In genomic region chr1:201153474-201154388, GRCh38 we compare ENCODE assay signal across 1 cellular context.
A peak's percentile ranks its signal among the peaks of the same experiment; 100 is the strongest.
TF ChIP-seq lines count a peak whose summit lies in the region.

No MANE protein-coding gene starts in this region.

TF ChIP-seq in K562, 482 proteins besides CTCF, POLR2A, EP300 and RAD21 (continued from another document):
- TF ChIP-seq, protein P1, sequence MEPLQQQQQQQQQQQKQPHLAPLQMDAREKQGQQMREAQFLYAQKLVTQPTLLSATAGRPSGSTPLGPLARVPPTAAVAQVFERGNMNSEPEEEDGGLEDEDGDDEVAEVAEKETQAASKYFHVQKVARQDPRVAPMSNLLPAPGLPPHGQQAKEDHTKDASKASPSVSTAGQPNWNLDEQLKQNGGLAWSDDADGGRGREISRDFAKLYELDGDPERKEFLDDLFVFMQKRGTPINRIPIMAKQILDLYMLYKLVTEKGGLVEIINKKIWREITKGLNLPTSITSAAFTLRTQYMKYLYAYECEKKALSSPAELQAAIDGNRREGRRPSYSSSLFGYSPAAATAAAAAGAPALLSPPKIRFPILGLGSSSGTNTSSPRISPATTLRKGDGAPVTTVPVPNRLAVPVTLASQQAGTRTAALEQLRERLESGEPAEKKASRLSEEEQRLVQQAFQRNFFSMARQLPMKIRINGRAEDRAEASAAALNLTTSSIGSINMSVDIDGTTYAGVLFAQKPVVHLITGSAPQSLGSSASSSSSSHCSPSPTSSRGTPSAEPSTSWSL (CRISPR knock-in tag; IDR thresholded peaks at IDR 0.05; ENCODE audit: borderline replicate concordance) = no peak
- TF ChIP-seq ZNF780A (CRISPR knock-in tag; IDR thresholded peaks at IDR 0.05) (no peak), HDGF (IDR thresholded peaks at IDR 0.05) (peak; percentile 34; the same call in 1 of the 2 replicates), ZEB2 (IDR thresholded peaks at IDR 0.05) (peak; percentile 98), ZBTB9 (CRISPR knock-in tag; IDR thresholded peaks at IDR 0.05) (peak; percentile 88; the same call in 1 of the 2 replicates), FOSL1 (tag; conservative IDR thresholded peaks at IDR 0.05) (no peak; the same call in none of the 2 replicates), ZNF830 (CRISPR knock-in tag; IDR thresholded peaks at IDR 0.05) (no peak), ZNF318 (IDR thresholded peaks at IDR 0.05; ENCODE audit: borderline replicate concordance in 1 of 2, low read depth in 1 of 2) (no peak), ELF4 (CRISPR knock-in tag; IDR thresholded peaks at IDR 0.05) (no peak)
- TF ChIP-seq, protein P2, sequence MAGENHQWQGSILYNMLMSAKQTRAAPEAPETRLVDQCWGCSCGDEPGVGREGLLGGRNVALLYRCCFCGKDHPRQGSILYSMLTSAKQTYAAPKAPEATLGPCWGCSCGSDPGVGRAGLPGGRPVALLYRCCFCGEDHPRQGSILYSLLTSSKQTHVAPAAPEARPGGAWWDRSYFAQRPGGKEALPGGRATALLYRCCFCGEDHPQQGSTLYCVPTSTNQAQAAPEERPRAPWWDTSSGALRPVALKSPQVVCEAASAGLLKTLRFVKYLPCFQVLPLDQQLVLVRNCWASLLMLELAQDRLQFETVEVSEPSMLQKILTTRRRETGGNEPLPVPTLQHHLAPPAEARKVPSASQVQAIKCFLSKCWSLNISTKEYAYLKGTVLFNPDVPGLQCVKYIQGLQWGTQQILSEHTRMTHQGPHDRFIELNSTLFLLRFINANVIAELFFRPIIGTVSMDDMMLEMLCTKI (IDR thresholded peaks at IDR 0.05; ENCODE audit: partially characterized antibody) = no peak
TF ChIP-seq in K562: peak in this region for 128.
